In the genomic region with DNA sequence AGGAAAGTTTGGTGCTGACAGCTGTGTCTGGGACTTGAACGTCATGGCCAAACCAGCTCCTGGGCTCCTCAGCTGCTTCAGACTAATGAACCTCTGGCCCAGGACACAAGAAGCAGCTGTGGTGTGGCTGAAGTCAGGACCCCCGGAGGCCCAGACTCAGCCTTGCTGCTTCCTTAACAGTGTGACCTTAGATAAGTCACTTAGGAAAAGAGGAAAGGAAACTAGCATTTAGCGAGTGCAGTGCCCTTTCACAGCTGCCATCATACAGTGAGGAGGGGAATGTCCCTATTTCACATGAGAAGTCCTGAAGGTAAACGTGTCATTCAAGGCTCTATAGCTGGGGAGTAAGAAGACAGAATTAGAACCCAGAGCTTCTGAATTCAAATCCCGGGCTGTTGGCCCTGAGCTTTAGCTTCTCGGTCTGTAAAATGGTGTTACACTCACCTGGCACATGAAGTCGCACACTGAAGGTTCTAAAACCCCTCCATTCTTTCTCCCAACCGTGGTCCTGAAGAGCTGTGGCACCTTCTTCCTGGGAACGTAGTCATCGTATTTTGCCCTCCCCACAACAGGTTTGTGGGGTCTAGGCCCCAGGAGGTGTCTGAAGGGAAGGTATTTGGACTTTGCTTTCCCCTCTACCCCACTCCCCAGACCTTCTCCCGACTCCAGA, we compare ENCODE assay signal across 10 cellular contexts. TPM values are rescaled to one million over a fixed set of nuclear protein-coding genes. Genes with fewer than 3 reads are reported as not detected.
A peak's percentile ranks its signal among the peaks of the same experiment; 100 is the strongest.
DNase-seq lines count a peak whose midpoint lies in the region; ATAC-seq, FAIRE-seq and TF ChIP-seq lines count a peak whose summit lies in the region.
"Had no signal": no experiment of that assay in that cellular context is flagged by ENCODE, and none has a peak within 500 bp of the region (broad histone marks: within the 10 kb centered on the region; RNA-seq: fewer than 3 reads in every experiment).

No MANE protein-coding gene starts in this region.

- no peak overlapping the region for H3K23ac ChIP-seq in H9 (ENCODE audit: insufficient read length, low read depth, low read length)

- H3K36me3 Mint-ChIP-seq in H9 (ENCODE audit: insufficient read depth in 1 of 3, low read depth in 3 of 3), result peaks cover 0 to 1% (median 0%) of the 10 kb centered on the region in 3 experiments; a peak in 1 of 7 replicates
- peaks cover 1% of the 10 kb centered on the region for H3K36me3 Mint-ChIP-seq in astrocyte (ENCODE audit: low read depth, unreplicated experiment)
- H3K36me3 Mint-ChIP-seq in naive thymus-derived CD8-positive, alpha-beta T cell, result peaks cover 0 to 3% (median 0%) of the 10 kb centered on the region in 3 donors

- no peak overlapping the region for H2BK20ac ChIP-seq in H9 (ENCODE audit: low read depth, low read length, poor library complexity, severe bottlenecking)

- H3K9me3 ChIP-seq in A549 (no peaks in the 10 kb centered on the region), H9 (ENCODE audit: control insufficient read depth, low read depth, low read length) (no peaks in the 10 kb centered on the region), astrocyte (ENCODE audit: insufficient read depth, low read depth, low read length) (peaks cover 4% of the 10 kb centered on the region)

- H3K27ac Mint-ChIP-seq in H9, result no peak overlapping the region
- H3K27ac Mint-ChIP-seq in astrocyte (ENCODE audit: unreplicated experiment), result peak overlapping the region; percentile 69
- H3K27ac Mint-ChIP-seq in naive thymus-derived CD8-positive, alpha-beta T cell, result peak overlapping the region in 2 of 10 donors; percentile 32 to 70

- WGBS in A549 (ENCODE audit: missing lambda C conversion rate), result 64% methylated on average over 11 of the region's 11 CpGs
- no CpG with 5 or more reads among the region's 11 CpGs for WGBS in H9 (ENCODE audit: extremely low coverage, insufficient read length, low lambda C conversion rate)

- no peak overlapping the region for H2BK15ac ChIP-seq in H9 (ENCODE audit: low read depth, low read length)

- H3K4ac ChIP-seq in H9 (ENCODE audit: low read depth, low read length), result no peak overlapping the region

- H3K4me2 ChIP-seq in A549, result peak overlapping the region; percentile 99; the same call in 2 of the 3 replicates
- H3K4me2 ChIP-seq in H9 (ENCODE audit: insufficient read depth, insufficient read length, low read length), result peak overlapping the region; percentile 67
- peak overlapping the region; percentile 85 for H3K4me2 ChIP-seq in astrocyte (ENCODE audit: low read length)

- no peak for TF ChIP-seq CTCF in A549 (IDR thresholded peaks at IDR 0.05)
- no peak for TF ChIP-seq CTCF in H9 (conservative IDR thresholded peaks at IDR 0.05)
- TF ChIP-seq CTCF in astrocyte (IDR thresholded peaks at IDR 0.05; ENCODE audit: insufficient read depth, low read depth, low read length), result no peak

- POLR2A ChIA-PET in A549 (lab: Yijun Ruan, JAX), result interaction anchor here (1.2 to 1.7 kb wide), 5 partner anchors 11 to 238 kb away, joined by 3 to 6 read pairs (median 4); a partner anchor contains a TSS
- POLR2A ChIA-PET in naive thymus-derived CD8-positive, alpha-beta T cell (lab: Charles Lee), result interaction anchor here (1.4 to 3.0 kb wide), 2 partner anchors 12 to 13 kb away, joined by 7 to 13 read pairs; a partner anchor contains a TSS

- H3K27ac ChIP-seq in A549 (no peak overlapping the region), H9 (ENCODE audit: insufficient read length, low read depth, low read length) (no peak overlapping the region), astrocyte (ENCODE audit: low read depth, low read length) (no peak overlapping the region)

- H2BK5ac ChIP-seq in H9 (ENCODE audit: insufficient read length, low read length), result no peak overlapping the region

- H3K79me2 ChIP-seq in H9 (ENCODE audit: insufficient read depth, low read length), result no peaks in the 10 kb centered on the region
- H3K79me2 ChIP-seq in astrocyte (ENCODE audit: insufficient read depth, low read length), result no peaks in the 10 kb centered on the region

- H3K23me2 ChIP-seq in H9 (ENCODE audit: insufficient read length, low read depth, low read length, poor library complexity, severe bottlenecking), result peaks cover 6% of the 10 kb centered on the region

- DNase-seq in A549 (ENCODE audit: low read depth in 1 of 2, low spot score in 1 of 2) (no peak), H9 (no peak), astrocyte (ENCODE audit: low read depth) (no peak), HuH-7 (ENCODE audit: low spot score) (no peak), GM19238 (ENCODE audit: insufficient read length, low spot score) (no peak), NCI-H1092 (lab: John Stamatoyannopoulos, UW) (no peak)
- no peak for DNase-seq in naive thymus-derived CD8-positive, alpha-beta T cell
- no peak for DNase-seq in stimulated activated CD4-positive, alpha-beta T cell treated with anti-CD3 and anti-CD28 coated beads, Interleukin-12 subunit alpha, Interleukin-12 subunit beta, amount 100 ng/mL, for 4 hours
- DNase-seq: kidney glomerular epithelial cell had no signal

- no peak for ATAC-seq in A549
- ATAC-seq in naive thymus-derived CD8-positive, alpha-beta T cell, result no peak

- H3K18ac ChIP-seq in H9 (ENCODE audit: insufficient read length, low read depth, low read length), result no peak overlapping the region

- no peak overlapping the region for H3T11ph ChIP-seq in H9 (ENCODE audit: low read length)

- H3K79me1 ChIP-seq in H9 (ENCODE audit: insufficient read depth, low read depth, low read length, poor library complexity, severe bottlenecking), result no peaks in the 10 kb centered on the region

- TF ChIP-seq POLR2A in A549 (IDR thresholded peaks at IDR 0.05; ENCODE audit: low read length), result no peak

- H3K4me3 ChIP-seq in A549 (no peak overlapping the region), astrocyte (ENCODE audit: insufficient read depth, low read depth, low read length) (no peak overlapping the region)

- H3K27me3 Mint-ChIP-seq in H9 (ENCODE audit: low read depth) (peaks cover 46% of the 10 kb centered on the region), astrocyte (ENCODE audit: low read depth, unreplicated experiment) (peaks cover 24% of the 10 kb centered on the region)
- H3K27me3 Mint-ChIP-seq in naive thymus-derived CD8-positive, alpha-beta T cell, result peaks cover 38 to 77% (median 47%) of the 10 kb centered on the region in 5 donors

- H3K9me3 Mint-ChIP-seq in H9, result no peaks in the 10 kb centered on the region
- no peaks in the 10 kb centered on the region for H3K9me3 Mint-ChIP-seq in astrocyte (ENCODE audit: unreplicated experiment)
- H3K9me3 Mint-ChIP-seq in naive thymus-derived CD8-positive, alpha-beta T cell, result no peaks in the 10 kb centered on the region

- H3K4me1 Mint-ChIP-seq in H9, result peaks cover 18 to 25% of the 10 kb centered on the region in 2 experiments
- H3K4me1 Mint-ChIP-seq in astrocyte (ENCODE audit: low read depth, unreplicated experiment), result peaks cover 8% of the 10 kb centered on the region
- peaks cover 3 to 16% (median 14%) of the 10 kb centered on the region in 4 donors for H3K4me1 Mint-ChIP-seq in naive thymus-derived CD8-positive, alpha-beta T cell

- FAIRE-seq in A549 (lab: Jason Lieb, UNC), result no peak
- no peak for FAIRE-seq in astrocyte (lab: Jason Lieb, UNC)
- FAIRE-seq: bronchial epithelial cell had no signal

- no peak overlapping the region for H3K9ac ChIP-seq in H9 (ENCODE audit: extremely low read depth, insufficient read length, low read length)
- no peak overlapping the region for H3K9ac ChIP-seq in astrocyte (ENCODE audit: low read length)

- H4K8ac ChIP-seq in H9 (replicated peaks; ENCODE audit: insufficient read length, low read depth, low read length), result no peak overlapping the region

- H3K27me3 ChIP-seq in H9 (ENCODE audit: insufficient read depth, low read length) (peaks cover 23% of the 10 kb centered on the region), astrocyte (ENCODE audit: insufficient read depth, low read length) (peaks cover 21% of the 10 kb centered on the region)

- H2AK5ac ChIP-seq in H9 (ENCODE audit: insufficient read length, low read length), result no peak overlapping the region

- CTCF ChIA-PET in A549 (lab: Yijun Ruan, JAX), result interaction anchor here (0.5 to 7.0 kb wide), 19 partner anchors 10 to 187 kb away, joined by 3 to 114 read pairs (median 5); a partner anchor contains a TSS

- TF ChIP-seq EP300 in A549 (IDR thresholded peaks at IDR 0.05), result no peak

- no peak overlapping the region for H4K91ac ChIP-seq in H9 (ENCODE audit: insufficient read length, low read depth, low read length)

- no peak overlapping the region for H2BK120ac ChIP-seq in H9 (ENCODE audit: low read depth, low read length, poor library complexity, severe bottlenecking)

- H3K4me1 ChIP-seq in A549, result peaks cover 15% of the 10 kb centered on the region
- no peaks in the 10 kb centered on the region; the same call in 1 of the 2 replicates for H3K4me1 ChIP-seq in H9 (ENCODE audit: insufficient read depth, low read length)
- H3K4me1 ChIP-seq in astrocyte (ENCODE audit: insufficient read depth, low read length), result peaks cover 2% of the 10 kb centered on the region

- no peak overlapping the region for H2BK12ac ChIP-seq in H9 (ENCODE audit: insufficient read length, low read depth, low read length)

- H3K4me3 Mint-ChIP-seq in H9 (peak overlapping the region; percentile 61 to 75), astrocyte (ENCODE audit: unreplicated experiment) (peak overlapping the region; percentile 66)
- peak overlapping the region in 9 of 10 donors; percentile 47 to 71 (median 64) for H3K4me3 Mint-ChIP-seq in naive thymus-derived CD8-positive, alpha-beta T cell

- H4K5ac ChIP-seq in H9 (ENCODE audit: insufficient read length, low read depth, low read length), result no peak overlapping the region

- TF ChIP-seq RAD21 in A549 (conservative IDR thresholded peaks at IDR 0.05 in 1 of 2, IDR thresholded peaks at IDR 0.05 in 1 of 2), result no peak

- H2AFZ ChIP-seq in H9 (ENCODE audit: low read length), result peak overlapping the region; percentile 15
- no peak overlapping the region for H2AFZ ChIP-seq in astrocyte (ENCODE audit: low read depth, low read length)

- H3K36me3 ChIP-seq in astrocyte (ENCODE audit: insufficient read depth, low read length), result no peaks in the 10 kb centered on the region

- H3K56ac ChIP-seq in H9 (ENCODE audit: insufficient read length, low read depth, low read length), result no peak overlapping the region

- no peak overlapping the region for H3K14ac ChIP-seq in H9 (ENCODE audit: insufficient read depth, low read length)

- no peaks in the 10 kb centered on the region for H4K20me1 ChIP-seq in H9 (ENCODE audit: control insufficient read depth, insufficient read depth, insufficient read length)
- H4K20me1 ChIP-seq in astrocyte (ENCODE audit: insufficient read depth, low read length), result no peaks in the 10 kb centered on the region

RNA-seq across cellular contexts. Expression of a gene that starts 0.9 kb away (rescaled TPM):
- polyA plus RNA-seq in A549 (2011; rRNA removed) (0.49 and 1.2 TPM in 2 replicates), A549 (2017; fragmentation: RNase III; extraction: RNeasy Plus Mini Kit Qiagen cat#74134 plus additional on column Dnase treatment) (0.30 to 1.0 TPM (median 0.87 TPM) in 3 replicates)
- polyA plus RNA-seq in A549 (2012; cell fraction: cytosol; rRNA removed), result 1.4 and 1.5 TPM in 2 replicates
- polyA plus RNA-seq in A549 (2012; cell fraction: nucleus; rRNA removed), result 0.58 and 1.4 TPM in 2 replicates
- 0.37 TPM in 1 of 2 replicates, not detected in the other for polyA minus RNA-seq in A549 (2011; rRNA and poly(A)+ RNA removed)
- total RNA-seq in H9 (2021) (10.9 and 11.7 TPM in 2 replicates), astrocyte (6.1 and 6.8 TPM in 2 replicates)
- total RNA-seq in naive thymus-derived CD8-positive, alpha-beta T cell, result not detected
- not detected for polyA plus RNA-seq in naive thymus-derived CD8-positive, alpha-beta T cell
- total RNA-seq: bronchial epithelial cell had no signal

RNA-seq across cellular contexts. Expression of a gene that starts 13.1 kb away (rescaled TPM):
- polyA plus RNA-seq in A549 (2011; rRNA removed) (143 and 173 TPM in 2 replicates), A549 (2017; fragmentation: RNase III; extraction: RNeasy Plus Mini Kit Qiagen cat#74134 plus additional on column Dnase treatment) (118 to 132 TPM (median 119 TPM) in 3 replicates)
- 154 and 190 TPM in 2 replicates for polyA plus RNA-seq in A549 (2012; cell fraction: cytosol; rRNA removed)
- polyA plus RNA-seq in A549 (2012; cell fraction: nucleus; rRNA removed), result 126 and 138 TPM in 2 replicates
- polyA minus RNA-seq in A549 (2011; rRNA and poly(A)+ RNA removed), result 99.5 and 105 TPM in 2 replicates
- total RNA-seq in H9 (2021) (111 and 113 TPM in 2 replicates), astrocyte (49.5 and 53.2 TPM in 2 replicates)
- 10 to 100 TPM; 51.0 to 55.2 TPM for total RNA-seq in naive thymus-derived CD8-positive, alpha-beta T cell
- polyA plus RNA-seq in naive thymus-derived CD8-positive, alpha-beta T cell, result 10 to 100 TPM; 43.9 to 64.5 (median 56.3) TPM

RNA-seq across cellular contexts. Expression of a gene that starts 15.3 kb away (rescaled TPM):
- polyA plus RNA-seq in A549 (2011; rRNA removed) (35.4 and 41.1 TPM in 2 replicates), A549 (2017; fragmentation: RNase III; extraction: RNeasy Plus Mini Kit Qiagen cat#74134 plus additional on column Dnase treatment) (20.1 to 21.7 TPM (median 21.5 TPM) in 3 replicates)
- 18.8 and 21.3 TPM in 2 replicates for polyA plus RNA-seq in A549 (2012; cell fraction: cytosol; rRNA removed)
- polyA plus RNA-seq in A549 (2012; cell fraction: nucleus; rRNA removed), result 53.6 and 88.0 TPM in 2 replicates
- polyA minus RNA-seq in A549 (2011; rRNA and poly(A)+ RNA removed), result 34.7 and 53.7 TPM in 2 replicates
- total RNA-seq in H9 (2021) (17.9 and 18.6 TPM in 2 replicates), astrocyte (15.2 and 16.9 TPM in 2 replicates)
- 100 to 1,000 TPM; 186 to 197 TPM for total RNA-seq in naive thymus-derived CD8-positive, alpha-beta T cell
- polyA plus RNA-seq in naive thymus-derived CD8-positive, alpha-beta T cell, result 10 to 100 TPM; 30.6 to 44.6 (median 32.0) TPM

RNA-seq across cellular contexts. Expression of a gene that starts 20.3 kb away (rescaled TPM):
- polyA plus RNA-seq in A549 (2011; rRNA removed) (1.1 and 1.6 TPM in 2 replicates), A549 (2017; fragmentation: RNase III; extraction: RNeasy Plus Mini Kit Qiagen cat#74134 plus additional on column Dnase treatment) (1.3 to 1.5 TPM (median 1.5 TPM) in 3 replicates)
- polyA plus RNA-seq in A549 (2012; cell fraction: cytosol; rRNA removed), result 1.2 TPM in 2 replicates
- 8.6 and 9.8 TPM in 2 replicates for polyA plus RNA-seq in A549 (2012; cell fraction: nucleus; rRNA removed)
- polyA minus RNA-seq in A549 (2011; rRNA and poly(A)+ RNA removed), result 1.3 and 1.4 TPM in 2 replicates
- total RNA-seq in H9 (2021) (1.9 and 2.6 TPM in 2 replicates), astrocyte (22.8 and 34.8 TPM in 2 replicates)
- total RNA-seq in naive thymus-derived CD8-positive, alpha-beta T cell, result under 1 TPM; 0.27 to 0.62 TPM
- under 1 TPM in 1 of 3 donors, not detected in 2; 0.09 TPM for polyA plus RNA-seq in naive thymus-derived CD8-positive, alpha-beta T cell

RNA-seq across cellular contexts. Expression of a gene that starts 38.4 kb away (rescaled TPM):
- polyA plus RNA-seq in A549 (2011; rRNA removed), result 126 and 170 TPM in 2 replicates
- 183 and 191 TPM in 2 replicates for polyA plus RNA-seq in A549 (2012; cell fraction: cytosol; rRNA removed)
- 85.4 and 99.0 TPM in 2 replicates for polyA plus RNA-seq in A549 (2012; cell fraction: nucleus; rRNA removed)
- polyA plus RNA-seq in A549 (2017; fragmentation: RNase III; extraction: RNeasy Plus Mini Kit Qiagen cat#74134 plus additional on column Dnase treatment), result 127 to 131 TPM (median 130 TPM) in 3 replicates
- 76.1 and 85.5 TPM in 2 replicates for polyA minus RNA-seq in A549 (2011; rRNA and poly(A)+ RNA removed)
- total RNA-seq in H9 (2021), result 74.2 and 76.9 TPM in 2 replicates
- 31.8 and 34.3 TPM in 2 replicates for total RNA-seq in astrocyte
- 10 to 100 TPM; 26.7 to 27.0 TPM for total RNA-seq in naive thymus-derived CD8-positive, alpha-beta T cell
- polyA plus RNA-seq in naive thymus-derived CD8-positive, alpha-beta T cell, result 100 to 1,000 TPM; 106 to 119 (median 118) TPM
